Comparison of ENCODE assay signal across 24 cellular contexts in genomic region chr14:101767618-101768362, GRCh38.
"Had no signal": no experiment of that assay in that cellular context is flagged by ENCODE, and none has a peak within 500 bp of the region (broad histone marks: within the 10 kb centered on the region; RNA-seq: fewer than 3 reads in every experiment).

No MANE protein-coding gene starts in this region.

- H3K9me3 Mint-ChIP-seq: activated CD8-positive, alpha-beta T cell treated with anti-CD3 and anti-CD28 coated beads for 36 hours; activated naive CD4-positive, alpha-beta T cell treated with anti-CD3 and anti-CD28 coated beads for 36 hours; activated T-helper 1 cell treated with anti-CD3 and anti-CD28 coated beads, Interleukin-12 subunit alpha, Interleukin-12 subunit beta, Interleukin-2, Interleukin-4 antibody, amounts not matched to agents 30 ng/mL and 10 ng/mL and 1 ng/mL, durations not matched to agents 14 hours and 24 hours and 36 hours; endodermal cell; T-helper 1 cell treated with Interleukin-12 subunit alpha and Interleukin-12 subunit beta and Interleukin-4 antibody, amounts not matched to agents 30 μg/mL and 1 μg/mL, for 36 hours had no signal

- H3K27ac ChIP-seq: brain microvascular endothelial cell, heart right ventricle, lower lobe of right lung, pancreas, psoas muscle, sigmoid colon, tibial nerve had no signal

- H3K9me3 ChIP-seq: heart right ventricle, lower lobe of right lung, pancreas, psoas muscle, sigmoid colon, tibial nerve had no signal

- DNase-seq: activated CD4-positive, alpha-beta T cell treated with anti-CD3 and anti-CD28 coated beads, Interleukin-2, amount 50 U/mL, for 1 hour; activated CD4-positive, CD25-positive, alpha-beta regulatory T cell treated with anti-CD3 and anti-CD28 coated beads, Interleukin-2, amount 50 U/mL, for 72 hours; activated CD8-positive, alpha-beta T cell treated with anti-CD3 and anti-CD28 coated beads for 36 hours; activated effector memory CD4-positive, alpha-beta T cell treated with anti-CD3 and anti-CD28 coated beads, Interleukin-2, amount 50 U/mL, for 16 hours; activated naive CD4-positive, alpha-beta T cell treated with anti-CD3 and anti-CD28 coated beads for 36 hours; amniotic stem cell; brain microvascular endothelial cell; cortex of kidney; endodermal cell; foreskin melanocyte; heart right ventricle; kidney glomerular epithelial cell; lower lobe of right lung; pancreas; psoas muscle; sigmoid colon; small intestine; stimulated activated CD4-positive, alpha-beta T cell treated with anti-CD3 and anti-CD28 coated beads, Interleukin-4, amount 100 ng/mL, for 24 hours; stimulated activated naive CD4-positive, alpha-beta T cell; SW 1271; T1000 had no signal

- H3K4me3 Mint-ChIP-seq: activated CD8-positive, alpha-beta T cell treated with anti-CD3 and anti-CD28 coated beads for 36 hours; activated naive CD4-positive, alpha-beta T cell treated with anti-CD3 and anti-CD28 coated beads for 36 hours; activated T-helper 1 cell treated with anti-CD3 and anti-CD28 coated beads, Interleukin-12 subunit alpha, Interleukin-12 subunit beta, Interleukin-2, Interleukin-4 antibody, amounts not matched to agents 30 ng/mL and 10 ng/mL and 1 ng/mL, durations not matched to agents 14 hours and 24 hours and 36 hours; endodermal cell; T-helper 1 cell treated with Interleukin-12 subunit alpha and Interleukin-12 subunit beta and Interleukin-4 antibody, amounts not matched to agents 30 μg/mL and 1 μg/mL, for 36 hours had no signal

- H3K27me3 Mint-ChIP-seq: activated CD8-positive, alpha-beta T cell treated with anti-CD3 and anti-CD28 coated beads for 36 hours had no signal

- H3K36me3 ChIP-seq: brain microvascular endothelial cell had no signal

- H3K27ac Mint-ChIP-seq: activated naive CD4-positive, alpha-beta T cell treated with anti-CD3 and anti-CD28 coated beads for 36 hours; activated T-helper 1 cell treated with anti-CD3 and anti-CD28 coated beads, Interleukin-12 subunit alpha, Interleukin-12 subunit beta, Interleukin-2, Interleukin-4 antibody, amounts not matched to agents 30 ng/mL and 10 ng/mL and 1 ng/mL, durations not matched to agents 14 hours and 24 hours and 36 hours; endodermal cell; T-helper 1 cell treated with Interleukin-12 subunit alpha and Interleukin-12 subunit beta and Interleukin-4 antibody, amounts not matched to agents 30 μg/mL and 1 μg/mL, for 36 hours had no signal

- H3K27me3 ChIP-seq: brain microvascular endothelial cell, heart right ventricle, pancreas, sigmoid colon, tibial nerve had no signal

- H3K4me3 ChIP-seq: heart right ventricle, lower lobe of right lung, pancreas, psoas muscle, sigmoid colon, tibial nerve had no signal
